Comparison of ENCODE assay signal across 20 cellular contexts in genomic region chr18:31255953-31256352, GRCh38.
DNase-seq lines count a peak whose midpoint lies in the region; ATAC-seq and TF ChIP-seq lines count a peak whose summit lies in the region.
"Had no signal": no experiment of that assay in that cellular context is flagged by ENCODE, and none has a peak within 500 bp of the region (broad histone marks: within the 10 kb centered on the region; RNA-seq: fewer than 3 reads in every experiment).

No MANE protein-coding gene starts in this region.

- in situ Hi-C loops in KBM-7 (cut with MboI; ENCODE audit: low pct_unique_long_range_greater_than_20kb, low sequenced_read_pairs): no loop called here

- H3K9me3 Mint-ChIP-seq in type B pancreatic cell: peaks cover 5% of the 10 kb centered on the region

- no peak overlapping the region for H3K9ac ChIP-seq in Karpas-422 (ENCODE audit: low read length)

- H3K27ac ChIP-seq in Karpas-422 (ENCODE audit: low read length): peak overlapping the region; percentile 61
- H3K27ac ChIP-seq: SK-N-MC had no signal

- H3K27me3 ChIP-seq in Karpas-422 (ENCODE audit: low read length): no peaks in the 10 kb centered on the region

- H3K36me3 Mint-ChIP-seq in type B pancreatic cell: no peaks in the 10 kb centered on the region
- H3K36me3 Mint-ChIP-seq: CD4-positive, alpha-beta memory T cell; T-cell had no signal

- peaks cover 54% of the 10 kb centered on the region for H3K79me2 ChIP-seq in Karpas-422 (ENCODE audit: low read length)

- peak overlapping the region; percentile 37 for H3K4me3 Mint-ChIP-seq in type B pancreatic cell
- H3K4me3 Mint-ChIP-seq: B cell; CD4-positive, alpha-beta memory T cell; T-cell had no signal

- H4K20me1 ChIP-seq in Karpas-422 (ENCODE audit: insufficient read depth, low read depth, low read length): no peaks in the 10 kb centered on the region

- H3K4me2 ChIP-seq in Karpas-422 (ENCODE audit: low read depth, low read length, poor library complexity, severe bottlenecking): peak overlapping the region; percentile 20

- peak overlapping the region; percentile 79 for H3K27ac Mint-ChIP-seq in type B pancreatic cell
- H3K27ac Mint-ChIP-seq: B cell; CD4-positive, alpha-beta memory T cell; T-cell had no signal

- H3K4me1 ChIP-seq in Karpas-422 (ENCODE audit: low read length): peaks cover 86% of the 10 kb centered on the region

- no peak for TF ChIP-seq CTCF in type B pancreatic cell (conservative IDR thresholded peaks at IDR 0.05)

- H3K27me3 Mint-ChIP-seq in type B pancreatic cell: no peaks in the 10 kb centered on the region
- H3K27me3 Mint-ChIP-seq: B cell; CD4-positive, alpha-beta memory T cell; T-cell had no signal

- peaks cover 65% of the 10 kb centered on the region for H3K36me3 ChIP-seq in Karpas-422 (ENCODE audit: insufficient read depth, low read length)

- 0 out of 2 replicates have a peak overlapping the region, but pooled peaks have one; percentile 0 for H2AFZ ChIP-seq in Karpas-422 (ENCODE audit: low read length)

- peak overlapping the region; percentile 7; the same call in 1 of the 2 replicates for H3K4me3 ChIP-seq in Karpas-422 (ENCODE audit: low read length)
- H3K4me3 ChIP-seq: SK-N-MC had no signal

- no peaks in the 10 kb centered on the region for H3K9me2 ChIP-seq in Karpas-422 (replicated peaks; ENCODE audit: insufficient read depth, low read length)

- H3K4me1 Mint-ChIP-seq in type B pancreatic cell (ENCODE audit: unreplicated experiment): peaks cover 5% of the 10 kb centered on the region
- H3K4me1 Mint-ChIP-seq: B cell; CD4-positive, alpha-beta memory T cell; T-cell had no signal

- ATAC-seq in GM18868 (IDR thresholded peaks at IDR 0.05; ENCODE audit: unreplicated experiment) (peak; percentile 55), esophagus mucosa (peak; percentile 97), HG02885 (IDR thresholded peaks at IDR 0.05; ENCODE audit: poor library complexity, unreplicated experiment) (no peak)
- ATAC-seq: T-cell had no signal

- H3K9me3 ChIP-seq in Karpas-422 (ENCODE audit: low read length): no peaks in the 10 kb centered on the region

- DNase-seq in Karpas-422: no peak
- DNase-seq in type B pancreatic cell (ENCODE audit: extremely low spot score, unreplicated experiment): no peak
- no peak for DNase-seq in KBM-7
- DNase-seq in stimulated activated CD8-positive, alpha-beta memory T cell treated with anti-CD3 and anti-CD28 coated beads, Interleukin-4, amount 100 ng/mL, for 48 hours: no peak
- DNase-seq: ACHN; CD4-positive, alpha-beta memory T cell; DND-41; GDM1; GOT3; NCI-H1436; NCI-H2029 treated with DMSO at 0.1 percent for 48 hours; NCI-H510A treated with DMSO at 0.1 percent for 48 hours; NK-92 treated with Interleukin-12 subunit alpha and Interleukin-12 subunit beta, amount 100 ng/mL, for 24 hours; OCI-M1; T-cell had no signal
